In genomic region chr10:80739963-80740715, GRCh38 we compare ENCODE assay signal across 30 cellular contexts.
DNase-seq lines count a peak whose midpoint lies in the region; ATAC-seq and TF ChIP-seq lines count a peak whose summit lies in the region.
"Had no signal": no experiment of that assay in that cellular context is flagged by ENCODE, and none has a peak within 500 bp of the region (broad histone marks: within the 10 kb centered on the region; RNA-seq: fewer than 3 reads in every experiment).

No MANE protein-coding gene starts in this region.

- ATAC-seq in GM18909 (IDR thresholded peaks at IDR 0.05; ENCODE audit: poor library complexity, unreplicated experiment) = no peak
- no peak for ATAC-seq in HG03432 (IDR thresholded peaks at IDR 0.05; ENCODE audit: unreplicated experiment)
- ATAC-seq: mucosa of descending colon, natural killer cell, SK-N-SH treated with all-trans-retinoic acid at 6 μM for 48 hours, T-helper 17 cell had no signal

- DNase-seq in NCI-H748 (lab: John Stamatoyannopoulos, UW; ENCODE audit: unreplicated experiment) (peak; percentile 35), NCI-H748 treated with DMSO at 0.1 percent for 48 hours (lab: John Stamatoyannopoulos, UW) (no peak), H9 (peak; percentile 80), WERI-Rb-1 (no peak), mesendoderm (peak; percentile 82)
- no peak for DNase-seq in activated naive CD8-positive, alpha-beta T cell treated with anti-CD3 and anti-CD28 coated beads for 36 hours
- DNase-seq: activated CD4-positive, alpha-beta memory T cell treated with anti-CD3 and anti-CD28 coated beads, Interleukin-2, amount 10 ng/mL, durations not matched to agents 7 days and 5 days; activated CD4-positive, CD25-positive, alpha-beta regulatory T cell treated with anti-CD3 and anti-CD28 coated beads, Interleukin-2, amount 50 U/mL, for 72 hours; activated CD8-positive, alpha-beta memory T cell treated with anti-CD3 and anti-CD28 coated beads, Interleukin-2, amount 50 U/mL, for 48 hours; activated naive CD4-positive, alpha-beta T cell treated with Interleukin-2 at 50 U/mL for 16 hours; AML-193; caudate nucleus; CD4-positive, CD25-positive, alpha-beta regulatory T cell; cortex of kidney; effector memory CD4-positive, alpha-beta T cell; GM23248; IMR-90; mucosa of descending colon; natural killer cell; NCI-H1694 treated with DMSO at 0.1 percent for 48 hours; NCI-H774; occipital lobe; stimulated activated CD4-positive, alpha-beta T cell treated with anti-CD3 and anti-CD28 coated beads, Interleukin-4, amount 100 ng/mL, for 24 hours; T-helper 17 cell; tibial artery had no signal

- H3K27me3 Mint-ChIP-seq in H9 (ENCODE audit: low read depth) = no peaks in the 10 kb centered on the region
- peaks cover 4% of the 10 kb centered on the region for H3K27me3 Mint-ChIP-seq in activated naive CD8-positive, alpha-beta T cell treated with anti-CD3 and anti-CD28 coated beads for 36 hours

- TF ChIP-seq CTCF in H9 (conservative IDR thresholded peaks at IDR 0.05) (peak; percentile 34; the same call in 2 of the 3 replicates), WERI-Rb-1 (IDR thresholded peaks at IDR 0.05; ENCODE audit: low read depth, low read length) (no peak)

- peaks cover 45 to 50% of the 10 kb centered on the region in 2 experiments for H3K4me1 Mint-ChIP-seq in H9
- no peaks in the 10 kb centered on the region for H3K4me1 Mint-ChIP-seq in activated naive CD8-positive, alpha-beta T cell treated with anti-CD3 and anti-CD28 coated beads for 36 hours
- H3K4me1 Mint-ChIP-seq: activated CD4-positive, alpha-beta memory T cell treated with anti-CD3 and anti-CD28 coated beads, Interleukin-2, amount 10 ng/mL, durations not matched to agents 7 days and 5 days; CD4-positive, CD25-positive, alpha-beta regulatory T cell; natural killer cell; T-helper 17 cell had no signal

- no CpG with 5 or more reads among the region's 18 CpGs for WGBS in H9 (ENCODE audit: extremely low coverage, insufficient read length, low lambda C conversion rate)
- WGBS in mesendoderm (ENCODE audit: extremely low coverage, insufficient coverage, low lambda C conversion rate) = no CpG with 5 or more reads among the region's 18 CpGs

- peak overlapping the region in 1 of 2 experiments; percentile 47; a peak in 2 of 5 replicates for H3K4me3 Mint-ChIP-seq in H9
- no peak overlapping the region for H3K4me3 Mint-ChIP-seq in activated naive CD8-positive, alpha-beta T cell treated with anti-CD3 and anti-CD28 coated beads for 36 hours
- H3K4me3 Mint-ChIP-seq: activated CD4-positive, alpha-beta memory T cell treated with anti-CD3 and anti-CD28 coated beads, Interleukin-2, amount 10 ng/mL, durations not matched to agents 7 days and 5 days; activated T-helper 1 cell treated with anti-CD3 and anti-CD28 coated beads, Interleukin-12 subunit alpha, Interleukin-12 subunit beta, Interleukin-2, Interleukin-4 antibody, amounts not matched to agents 30 ng/mL and 10 ng/mL and 1 ng/mL, durations not matched to agents 14 hours and 24 hours and 36 hours; CD4-positive, CD25-positive, alpha-beta regulatory T cell; natural killer cell; T-helper 17 cell had no signal

- no peaks in the 10 kb centered on the region for H3K79me2 ChIP-seq in H9 (ENCODE audit: insufficient read depth, low read length)
- no peaks in the 10 kb centered on the region for H3K79me2 ChIP-seq in mesendoderm (ENCODE audit: control insufficient read depth, insufficient read depth, low read length)

- H4K5ac ChIP-seq in H9 (ENCODE audit: insufficient read length, low read depth, low read length) (no peak overlapping the region), mesendoderm (ENCODE audit: low read length) (no peak overlapping the region)

- H3K14ac ChIP-seq in H9 (ENCODE audit: insufficient read depth, low read length) = no peak overlapping the region; the same call in 1 of the 2 replicates

- H3K56ac ChIP-seq in H9 (ENCODE audit: insufficient read length, low read depth, low read length) (no peak overlapping the region), mesendoderm (ENCODE audit: low read length) (peak overlapping the region; percentile 35)

- no peaks in the 10 kb centered on the region for H3K23me2 ChIP-seq in H9 (ENCODE audit: insufficient read length, low read depth, low read length, poor library complexity, severe bottlenecking)

- H4K20me1 ChIP-seq in H9 (ENCODE audit: control insufficient read depth, insufficient read depth, insufficient read length) = no peaks in the 10 kb centered on the region

- H4K8ac ChIP-seq in H9 (replicated peaks; ENCODE audit: insufficient read length, low read depth, low read length) (no peak overlapping the region), mesendoderm (ENCODE audit: low read depth, low read length) (no peak overlapping the region)

- H3K18ac ChIP-seq in H9 (ENCODE audit: insufficient read length, low read depth, low read length) (no peak overlapping the region), mesendoderm (ENCODE audit: low read length) (no peak overlapping the region)

- H3K79me1 ChIP-seq in H9 (ENCODE audit: insufficient read depth, low read depth, low read length, poor library complexity, severe bottlenecking) (no peaks in the 10 kb centered on the region), mesendoderm (ENCODE audit: low read length) (no peaks in the 10 kb centered on the region)

- no peaks in the 10 kb centered on the region; a peak in 1 of 7 replicates for H3K36me3 Mint-ChIP-seq in H9 (ENCODE audit: insufficient read depth in 1 of 3, low read depth in 3 of 3)
- H3K36me3 Mint-ChIP-seq in activated naive CD8-positive, alpha-beta T cell treated with anti-CD3 and anti-CD28 coated beads for 36 hours = no peaks in the 10 kb centered on the region
- H3K36me3 Mint-ChIP-seq: CD4-positive, CD25-positive, alpha-beta regulatory T cell; natural killer cell had no signal

- peak overlapping the region in 1 of 3 experiments; percentile 27; a peak in 1 of 7 replicates for H3K27ac Mint-ChIP-seq in H9
- H3K27ac Mint-ChIP-seq in activated naive CD8-positive, alpha-beta T cell treated with anti-CD3 and anti-CD28 coated beads for 36 hours = no peak overlapping the region
- H3K27ac Mint-ChIP-seq: activated CD4-positive, alpha-beta memory T cell treated with anti-CD3 and anti-CD28 coated beads, Interleukin-2, amount 10 ng/mL, durations not matched to agents 7 days and 5 days; activated T-helper 1 cell treated with anti-CD3 and anti-CD28 coated beads, Interleukin-12 subunit alpha, Interleukin-12 subunit beta, Interleukin-2, Interleukin-4 antibody, amounts not matched to agents 30 ng/mL and 10 ng/mL and 1 ng/mL, durations not matched to agents 14 hours and 24 hours and 36 hours; natural killer cell; T-helper 17 cell had no signal

- H3K4ac ChIP-seq in H9 (ENCODE audit: low read depth, low read length) (no peak overlapping the region), mesendoderm (ENCODE audit: low read depth, low read length) (peak overlapping the region; percentile 63)

- H2BK15ac ChIP-seq in H9 (ENCODE audit: low read depth, low read length) (no peak overlapping the region), mesendoderm (replicated peaks; ENCODE audit: low read depth) (no peak overlapping the region)

- H2AFZ ChIP-seq in H9 (ENCODE audit: low read length) = peak overlapping the region; percentile 15
- H2AFZ ChIP-seq: GM23248 had no signal

- H2BK5ac ChIP-seq in H9 (ENCODE audit: insufficient read length, low read length) (no peak overlapping the region), mesendoderm (ENCODE audit: low read length) (no peak overlapping the region)

- H2BK20ac ChIP-seq in H9 (ENCODE audit: low read depth, low read length, poor library complexity, severe bottlenecking) = no peak overlapping the region

- no peaks in the 10 kb centered on the region; a peak in 1 of 5 replicates for H3K9me3 Mint-ChIP-seq in H9
- no peaks in the 10 kb centered on the region for H3K9me3 Mint-ChIP-seq in activated naive CD8-positive, alpha-beta T cell treated with anti-CD3 and anti-CD28 coated beads for 36 hours
- H3K9me3 Mint-ChIP-seq: activated CD4-positive, alpha-beta memory T cell treated with anti-CD3 and anti-CD28 coated beads, Interleukin-2, amount 10 ng/mL, durations not matched to agents 7 days and 5 days; activated T-helper 1 cell treated with anti-CD3 and anti-CD28 coated beads, Interleukin-12 subunit alpha, Interleukin-12 subunit beta, Interleukin-2, Interleukin-4 antibody, amounts not matched to agents 30 ng/mL and 10 ng/mL and 1 ng/mL, durations not matched to agents 14 hours and 24 hours and 36 hours; natural killer cell had no signal

- H3K9me3 ChIP-seq in H9 (ENCODE audit: control insufficient read depth, low read depth, low read length) (no peaks in the 10 kb centered on the region), WERI-Rb-1 (ENCODE audit: severe bottlenecking) (peaks cover 6% of the 10 kb centered on the region)
- H3K9me3 ChIP-seq: mucosa of descending colon, tibial artery had no signal

- H2BK12ac ChIP-seq in H9 (ENCODE audit: insufficient read length, low read depth, low read length) = no peak overlapping the region

- H3K27me3 ChIP-seq in H9 (ENCODE audit: insufficient read depth, low read length) = no peaks in the 10 kb centered on the region
- H3K27me3 ChIP-seq in WERI-Rb-1 (ENCODE audit: insufficient read depth, low read depth, severe bottlenecking) = no peaks in the 10 kb centered on the region
- H3K27me3 ChIP-seq in mesendoderm (ENCODE audit: insufficient read depth, low read length, poor library complexity) = no peaks in the 10 kb centered on the region
- H3K27me3 ChIP-seq: tibial artery had no signal

- peak overlapping the region; percentile 24 for H3K4me2 ChIP-seq in H9 (ENCODE audit: insufficient read depth, insufficient read length, low read length)
- no peak overlapping the region for H3K4me2 ChIP-seq in mesendoderm (ENCODE audit: low read length)

- peaks cover 5% of the 10 kb centered on the region; the same call in 1 of the 2 replicates for H3K4me1 ChIP-seq in H9 (ENCODE audit: insufficient read depth, low read length)
- peaks cover 6% of the 10 kb centered on the region for H3K4me1 ChIP-seq in mesendoderm (ENCODE audit: control insufficient read depth, low read depth, low read length)
- H3K4me1 ChIP-seq: tibial artery had no signal

- H3T11ph ChIP-seq in H9 (ENCODE audit: low read length) = no peak overlapping the region

- no peak overlapping the region for H4K91ac ChIP-seq in H9 (ENCODE audit: insufficient read length, low read depth, low read length)

- no peak overlapping the region for H2AK5ac ChIP-seq in H9 (ENCODE audit: insufficient read length, low read length)
- H2AK5ac ChIP-seq in mesendoderm (ENCODE audit: low read length) = no peak overlapping the region

- H2BK120ac ChIP-seq in H9 (ENCODE audit: low read depth, low read length, poor library complexity, severe bottlenecking) (no peak overlapping the region), mesendoderm (ENCODE audit: low read depth, low read length) (no peak overlapping the region)

- H3K4me3 ChIP-seq in WERI-Rb-1 (ENCODE audit: low read depth, low read length) (no peak overlapping the region), mesendoderm (ENCODE audit: low read length) (no peak overlapping the region)
- H3K4me3 ChIP-seq: GM23248, lung, mucosa of descending colon, tibial artery had no signal

- H3K23ac ChIP-seq in H9 (ENCODE audit: insufficient read length, low read depth, low read length) (no peak overlapping the region), mesendoderm (ENCODE audit: low read length) (no peak overlapping the region)

- H3K36me3 ChIP-seq in WERI-Rb-1 = no peaks in the 10 kb centered on the region
- H3K36me3 ChIP-seq in mesendoderm (ENCODE audit: control insufficient read depth, insufficient read depth, low read length) = no peaks in the 10 kb centered on the region
- H3K36me3 ChIP-seq: tibial artery had no signal

- no peak overlapping the region for H3K9ac ChIP-seq in H9 (ENCODE audit: extremely low read depth, insufficient read length, low read length)
- H3K9ac ChIP-seq in mesendoderm (ENCODE audit: low read length) = no peak overlapping the region
- H3K9ac ChIP-seq: GM23248 had no signal

- H3K27ac ChIP-seq in H9 (ENCODE audit: insufficient read length, low read depth, low read length) (no peak overlapping the region), WERI-Rb-1 (peak overlapping the region; percentile 50), mesendoderm (ENCODE audit: low read depth, low read length) (peak overlapping the region; percentile 13)
- H3K27ac ChIP-seq: GM23248, tibial artery had no signal

Comparison
In these comparisons a context has a peak if more than half of its experiments do, and no peak if none do; other contexts are left out.
1. DNase-seq: peak in NCI-H748 (single experiment), H9 (single experiment) and mesendoderm (single experiment); none in NCI-H748 treated with DMSO at 0.1 percent for 48 hours (single experiment), WERI-Rb-1 (single experiment) and activated naive CD8-positive, alpha-beta T cell treated with anti-CD3 and anti-CD28 coated beads for 36 hours (single experiment).